24 cellular contexts compared by ENCODE assay signal in genomic region chr16:50979806-50980620, GRCh38.
DNase-seq lines count a peak whose midpoint lies in the region; ATAC-seq, FAIRE-seq and TF ChIP-seq lines count a peak whose summit lies in the region.
"Had no signal": no experiment of that assay in that cellular context is flagged by ENCODE, and none has a peak within 500 bp of the region (broad histone marks: within the 10 kb centered on the region; RNA-seq: fewer than 3 reads in every experiment).

No MANE protein-coding gene starts in this region.

- H3K4me3 ChIP-seq in K562 (no peak overlapping the region), liver (ENCODE audit: low read depth in 1 of 3, low read length in 3 of 3) (no peak overlapping the region)
- H3K4me3 ChIP-seq: BLaER1 had no signal

- H3K27me3 ChIP-seq in K562 (ENCODE audit: control insufficient read depth in 2 of 2, insufficient read depth in 2 of 2, low read length in 2 of 2) (peaks cover 0 to 5% of the 10 kb centered on the region in 2 experiments; a peak in 2 of 5 replicates), liver (ENCODE audit: control insufficient read depth in 4 of 4, insufficient read depth in 4 of 4, low read length in 3 of 4) (no peaks in the 10 kb centered on the region)
- H3K27me3 ChIP-seq: BE2C, BLaER1 had no signal

- H3K27ac ChIP-seq in K562 (ENCODE audit: extremely low read depth, low read depth, low read length) (no peak overlapping the region), liver (ENCODE audit: low read depth in 1 of 2, low read length in 2 of 2) (no peak overlapping the region)
- H3K27ac ChIP-seq: BLaER1 had no signal

- TF ChIP-seq CTCF in K562 (IDR thresholded peaks at IDR 0.05 in 2 of 3, conservative IDR thresholded peaks at IDR 0.05 in 1 of 3; ENCODE audit: insufficient read depth in 2 of 3, low read depth in 1 of 3, low read length in 3 of 3) (no peak), liver (IDR thresholded peaks at IDR 0.05; ENCODE audit: low read depth, low read length, missing input control) (no peak)

- TF ChIP-seq RAD21 in K562 (CRISPR knock-in tag; conservative IDR thresholded peaks at IDR 0.05 in 1 of 2, IDR thresholded peaks at IDR 0.05 in 1 of 2) (no peak), liver (IDR thresholded peaks at IDR 0.05) (peak; percentile 20 to 47)

- no peak for TF ChIP-seq EP300 in K562 (IDR thresholded peaks at IDR 0.05; ENCODE audit: low read length)

- no peak overlapping the region for H2AFZ ChIP-seq in K562 (ENCODE audit: low read depth, low read length)

- FAIRE-seq in K562 (lab: Jason Lieb, UNC), result no peak
- FAIRE-seq: A204.1, G401.6, GM12891, GM19239 had no signal

- CTCF ChIA-PET in K562 (lab: Yijun Ruan, JAX; ENCODE audit: low intra/inter-chr PET ratio), result no interaction called here

- POLR2A ChIA-PET in K562 (lab: Yijun Ruan, JAX), result interaction anchor here (0.6 to 1.4 kb wide), 3 partner anchors 23 to 1620 kb away, joined by 3 to 4 read pairs (median 4); no protein-coding TSS in a partner anchor

- no peak for TF ChIP-seq POLR2A in K562 (conservative IDR thresholded peaks at IDR 0.05)

- 0% methylated on average over 9 of the region's 9 CpGs for WGBS in K562 (ENCODE audit: insufficient coverage, low coverage, missing lambda C conversion rate)
- 60% methylated on average over 9 of the region's 9 CpGs for WGBS in liver

- H4K20me1 ChIP-seq in K562 (replicated peaks; ENCODE audit: control insufficient read depth, insufficient read depth, low read length), result no peaks in the 10 kb centered on the region
- H4K20me1 ChIP-seq: BLaER1 had no signal

- BruUV-seq in K562 (replicated peaks; lab: Mats Ljungman, UMichigan), result no TSS peak

- in situ Hi-C loops in K562 (cut with MboI), result no loop called here

- no peak overlapping the region for H3K9ac ChIP-seq in K562 (ENCODE audit: insufficient read depth in 1 of 2, low read depth in 2 of 2, low read length in 2 of 2)
- no peak overlapping the region for H3K9ac ChIP-seq in liver (ENCODE audit: low read depth in 1 of 2, low read length in 2 of 2)
- H3K9ac ChIP-seq: BLaER1 had no signal

- DNase-seq in K562 (ENCODE audit: extremely low read depth in 1 of 4, low spot score in 3 of 4) (no peak), left lobe of liver (ENCODE audit: low spot score) (no peak), hypothalamus (lab: John Stamatoyannopoulos, UW) (no peak), mesenteric fat pad (ENCODE audit: low spot score) (no peak)
- DNase-seq: 8988T; ACHN; BE2C; C1 segment of cervical spinal cord; CD4-positive, alpha-beta memory T cell; CD4-positive, CD25-positive, alpha-beta regulatory T cell; CD8-positive, alpha-beta memory T cell; COR-L47; DMS 273 treated with DMSO at 0.1 percent for 48 hours; DMS153; DMS79 treated with DMSO at 0.1 percent for 48 hours; GF-D8 had no signal

- H3K9me1 ChIP-seq in K562 (ENCODE audit: control insufficient read depth, insufficient read depth, low read length), result no peaks in the 10 kb centered on the region

- ATAC-seq in K562, result no peak
- ATAC-seq in left lobe of liver, result peak; percentile 67
- no peak for ATAC-seq in HG03521 (IDR thresholded peaks at IDR 0.05; ENCODE audit: unreplicated experiment)
- ATAC-seq in HG03520 (IDR thresholded peaks at IDR 0.05; ENCODE audit: unreplicated experiment), result no peak

- 0 out of 2 replicates have a peak, but pooled peaks cover 2% of the 10 kb centered on the region for H3K9me3 ChIP-seq in K562 (replicated peaks; ENCODE audit: control insufficient read depth, insufficient read depth, low read depth, low read length)
- H3K9me3 ChIP-seq in liver (ENCODE audit: control insufficient read depth in 4 of 4, low read length in 3 of 4), result no peaks in the 10 kb centered on the region
- H3K9me3 ChIP-seq: BE2C, BLaER1 had no signal

- H3K36me3 ChIP-seq in K562 (ENCODE audit: control insufficient read depth, insufficient read depth, low read length) (no peaks in the 10 kb centered on the region), liver (ENCODE audit: control insufficient read depth in 4 of 4, insufficient read depth in 3 of 4, low read depth in 1 of 4, low read length in 3 of 4) (no peaks in the 10 kb centered on the region)
- H3K36me3 ChIP-seq: BE2C, BLaER1 had no signal

- H3K79me2 ChIP-seq in K562 (ENCODE audit: control insufficient read depth, insufficient read depth, low read length), result no peaks in the 10 kb centered on the region

- no peak overlapping the region for H3K4me2 ChIP-seq in K562 (ENCODE audit: insufficient read depth, low read length)
- H3K4me2 ChIP-seq: BLaER1 had no signal

- intact Hi-C loops in K562 (cut with micrococcal nuclease), result no loop called here

- no peaks in the 10 kb centered on the region for H3K4me1 ChIP-seq in K562 (replicated peaks in 1 of 2; ENCODE audit: control insufficient read depth in 2 of 2, insufficient read depth in 2 of 2, low read length in 2 of 2)
- H3K4me1 ChIP-seq in liver (ENCODE audit: control insufficient read depth in 4 of 4, insufficient read depth in 4 of 4, low read length in 3 of 4), result peaks cover 14 to 37% (median 26%) of the 10 kb centered on the region in 4 donors
- H3K4me1 ChIP-seq: BE2C had no signal

TF ChIP-seq in K562, 482 proteins besides CTCF, POLR2A, EP300 and RAD21:
- no peak for TF ChIP-seq NFRKB (IDR thresholded peaks at IDR 0.05; ENCODE audit: low read depth)
- TF ChIP-seq ZNF134 (CRISPR knock-in tag; conservative IDR thresholded peaks at IDR 0.05), result peak; percentile 94
- TF ChIP-seq ZFP36 (IDR thresholded peaks at IDR 0.05; ENCODE audit: low read depth, low read length, partially characterized antibody), result peak; percentile 75
- peak; percentile 83 for TF ChIP-seq RBM25 (IDR thresholded peaks at IDR 0.05; ENCODE audit: low read depth, low read length, severe bottlenecking)

TF ChIP-seq in liver, 16 proteins besides CTCF, POLR2A, EP300 and RAD21:
- TF ChIP-seq FOXA2 (IDR thresholded peaks at IDR 0.05) (no peak), YY1 (IDR thresholded peaks at IDR 0.05) (no peak), SP1 (IDR thresholded peaks at IDR 0.05) (peak; percentile 58), GABPA (IDR thresholded peaks at IDR 0.05 in 1 of 2, conservative IDR thresholded peaks at IDR 0.05 in 1 of 2) (no peak), ZBTB33 (IDR thresholded peaks at IDR 0.05) (no peak), HNF4A (conservative IDR thresholded peaks at IDR 0.05) (peak; percentile 67 to 79), HNF4G (IDR thresholded peaks at IDR 0.05) (peak; percentile 18), RXRA (IDR thresholded peaks at IDR 0.05) (peak; percentile 55 to 65)
- TF ChIP-seq, protein P1, sequence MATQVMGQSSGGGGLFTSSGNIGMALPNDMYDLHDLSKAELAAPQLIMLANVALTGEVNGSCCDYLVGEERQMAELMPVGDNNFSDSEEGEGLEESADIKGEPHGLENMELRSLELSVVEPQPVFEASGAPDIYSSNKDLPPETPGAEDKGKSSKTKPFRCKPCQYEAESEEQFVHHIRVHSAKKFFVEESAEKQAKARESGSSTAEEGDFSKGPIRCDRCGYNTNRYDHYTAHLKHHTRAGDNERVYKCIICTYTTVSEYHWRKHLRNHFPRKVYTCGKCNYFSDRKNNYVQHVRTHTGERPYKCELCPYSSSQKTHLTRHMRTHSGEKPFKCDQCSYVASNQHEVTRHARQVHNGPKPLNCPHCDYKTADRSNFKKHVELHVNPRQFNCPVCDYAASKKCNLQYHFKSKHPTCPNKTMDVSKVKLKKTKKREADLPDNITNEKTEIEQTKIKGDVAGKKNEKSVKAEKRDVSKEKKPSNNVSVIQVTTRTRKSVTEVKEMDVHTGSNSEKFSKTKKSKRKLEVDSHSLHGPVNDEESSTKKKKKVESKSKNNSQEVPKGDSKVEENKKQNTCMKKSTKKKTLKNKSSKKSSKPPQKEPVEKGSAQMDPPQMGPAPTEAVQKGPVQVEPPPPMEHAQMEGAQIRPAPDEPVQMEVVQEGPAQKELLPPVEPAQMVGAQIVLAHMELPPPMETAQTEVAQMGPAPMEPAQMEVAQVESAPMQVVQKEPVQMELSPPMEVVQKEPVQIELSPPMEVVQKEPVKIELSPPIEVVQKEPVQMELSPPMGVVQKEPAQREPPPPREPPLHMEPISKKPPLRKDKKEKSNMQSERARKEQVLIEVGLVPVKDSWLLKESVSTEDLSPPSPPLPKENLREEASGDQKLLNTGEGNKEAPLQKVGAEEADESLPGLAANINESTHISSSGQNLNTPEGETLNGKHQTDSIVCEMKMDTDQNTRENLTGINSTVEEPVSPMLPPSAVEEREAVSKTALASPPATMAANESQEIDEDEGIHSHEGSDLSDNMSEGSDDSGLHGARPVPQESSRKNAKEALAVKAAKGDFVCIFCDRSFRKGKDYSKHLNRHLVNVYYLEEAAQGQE (IDR thresholded peaks at IDR 0.05), result no peak
TF ChIP-seq in liver: peak in this region for 4.
